Comparison of ENCODE assay signal across 28 cellular contexts in genomic region chr5:169101966-169102365, GRCh38.
"Had no signal": no experiment of that assay in that cellular context is flagged by ENCODE, and none has a peak within 500 bp of the region (broad histone marks: within the 10 kb centered on the region; RNA-seq: fewer than 3 reads in every experiment).

No MANE protein-coding gene starts in this region.

- H3K9me3 ChIP-seq: stomach, testis, thoracic aorta, thyroid gland, tibial artery, tibial nerve, transverse colon, upper lobe of left lung, upper lobe of right lung, uterus, vagina had no signal

- H3K4me1 ChIP-seq: testis, upper lobe of left lung, upper lobe of right lung, uterus had no signal

- H3K27ac ChIP-seq: stomach, testis, thoracic aorta, tibial nerve, transverse colon, upper lobe of left lung, upper lobe of right lung, uterus, vagina had no signal

- ATAC-seq: stimulated activated effector memory CD8-positive, alpha-beta T cell treated with anti-CD3 and anti-CD28 coated beads, Interleukin-12 subunit alpha, Interleukin-12 subunit beta, amount 100 ng/mL, for 72 hours; stimulated activated memory B cell treated with anti-CD40 and anti-IgM and Interleukin-4, amounts not matched to agents 10 μg/mL and 1 μg/mL and 100 μg/mL, for 72 hours; stimulated activated naive B cell treated with anti-CD40 and anti-IgM and Interleukin-4, amounts not matched to agents 10 μg/mL and 1 μg/mL and 100 μg/mL, for 72 hours; stimulated activated naive CD8-positive, alpha-beta T cell treated with anti-CD3 and anti-CD28 coated beads, Interleukin-15, amount 100 ng/mL, for 72 hours; stimulated activated naive CD8-positive, alpha-beta T cell treated with anti-CD3 and anti-CD28 coated beads, Interleukin-15, Interleukin-2, amounts not matched to agents 100 U/mL and 50 U/mL, for 24 hours; upper lobe of right lung had no signal

- H3K9me3 Mint-ChIP-seq: stimulated activated memory B cell treated with anti-CD40 and anti-IgM and Interleukin-4, amounts not matched to agents 10 μg/mL and 1 μg/mL and 100 μg/mL, for 72 hours; stimulated activated naive CD8-positive, alpha-beta T cell treated with anti-CD3 and anti-CD28 coated beads, Interleukin-15, Interleukin-2, amounts not matched to agents 100 ng/mL and 50 ng/mL, for 24 hours; type B pancreatic cell had no signal

- FAIRE-seq: urothelium cell line had no signal

- H3K27ac Mint-ChIP-seq: stimulated activated effector memory CD8-positive, alpha-beta T cell treated with anti-CD3 and anti-CD28 coated beads, Interleukin-12 subunit alpha, Interleukin-12 subunit beta, amount 100 ng/mL, for 72 hours; stimulated activated memory B cell treated with anti-CD40 and anti-IgM and Interleukin-4, amounts not matched to agents 10 μg/mL and 1 μg/mL and 100 μg/mL, for 72 hours; stimulated activated naive B cell treated with anti-CD40 and anti-IgM and Interleukin-4, amounts not matched to agents 10 μg/mL and 1 μg/mL and 100 μg/mL, for 72 hours; stimulated activated naive CD8-positive, alpha-beta T cell treated with anti-CD3 and anti-CD28 coated beads, Interleukin-15, amount 100 ng/mL, for 72 hours; stimulated activated naive CD8-positive, alpha-beta T cell treated with anti-CD3 and anti-CD28 coated beads, Interleukin-15, Interleukin-2, amounts not matched to agents 100 ng/mL and 50 ng/mL, for 24 hours; type B pancreatic cell had no signal

- H3K4me3 ChIP-seq: stomach, testis, thoracic aorta, thyroid gland, tibial artery, tibial nerve, transverse colon, upper lobe of left lung, upper lobe of right lung, uterus, vagina had no signal

- H3K27me3 Mint-ChIP-seq: stimulated activated naive CD8-positive, alpha-beta T cell treated with anti-CD3 and anti-CD28 coated beads, Interleukin-15, Interleukin-2, amounts not matched to agents 100 ng/mL and 50 ng/mL, for 24 hours had no signal

- H3K36me3 ChIP-seq: stomach, thoracic aorta, thyroid gland, tibial artery, tibial nerve, transverse colon, upper lobe of left lung, upper lobe of right lung, uterus, vagina had no signal

- H3K4me1 Mint-ChIP-seq: stimulated activated effector memory CD8-positive, alpha-beta T cell treated with anti-CD3 and anti-CD28 coated beads, Interleukin-12 subunit alpha, Interleukin-12 subunit beta, amount 100 ng/mL, for 72 hours; stimulated activated memory B cell treated with anti-CD40 and anti-IgM and Interleukin-4, amounts not matched to agents 10 μg/mL and 1 μg/mL and 100 μg/mL, for 72 hours; stimulated activated naive B cell treated with anti-CD40 and anti-IgM and Interleukin-4, amounts not matched to agents 10 μg/mL and 1 μg/mL and 100 μg/mL, for 72 hours; stimulated activated naive CD8-positive, alpha-beta T cell treated with anti-CD3 and anti-CD28 coated beads, Interleukin-15, amount 100 ng/mL, for 72 hours had no signal

- H3K27me3 ChIP-seq: stomach, testis, thyroid gland, tibial artery, tibial nerve, transverse colon, upper lobe of left lung, upper lobe of right lung, uterus, vagina had no signal

- DNase-seq: stimulated activated CD4-positive, alpha-beta T cell treated with anti-CD3 and anti-CD28 coated beads, Interleukin-2, amount 100 ng/mL, for 48 hours; stimulated activated CD4-positive, alpha-beta T cell treated with anti-CD3 and anti-CD28 coated beads, Interleukin-4, amount 100 ng/mL, for 1 hour; stimulated activated CD4-positive, alpha-beta T cell treated with anti-CD3 and anti-CD28 coated beads, Interleukin-4, amount 100 ng/mL, for 24 hours; stimulated activated CD4-positive, alpha-beta T cell treated with anti-CD3 and anti-CD28 coated beads, Interleukin-4, amount 100 ng/mL, for 4 hours; stimulated activated CD8-positive, alpha-beta memory T cell treated with anti-CD3 and anti-CD28 coated beads, Interleukin-4, amount 100 ng/mL, for 48 hours; stimulated activated naive B cell treated with anti-CD40 and anti-IgM and Interleukin-4, amounts not matched to agents 10 μg/mL and 1 μg/mL and 100 μg/mL, for 72 hours; stimulated activated naive CD4-positive, alpha-beta T cell; stimulated activated naive CD4-positive, alpha-beta T cell treated with Interleukin-2 at 50 U/mL for 16 hours; stimulated activated naive CD8-positive, alpha-beta T cell treated with anti-CD3 and anti-CD28 coated beads, Interleukin-15, amount 100 ng/mL, for 72 hours; stimulated activated naive CD8-positive, alpha-beta T cell treated with anti-CD3 and anti-CD28 coated beads, Interleukin-15, Interleukin-2, amounts not matched to agents 100 U/mL and 50 U/mL, for 24 hours; stomach; substantia nigra; testis; thyroid gland; tibial artery; transverse colon; trophoblast cell; upper lobe of left lung; upper lobe of right lung; uterus had no signal

- H3K4me3 Mint-ChIP-seq: stimulated activated effector memory CD8-positive, alpha-beta T cell treated with anti-CD3 and anti-CD28 coated beads, Interleukin-12 subunit alpha, Interleukin-12 subunit beta, amount 100 ng/mL, for 72 hours; stimulated activated memory B cell treated with anti-CD40 and anti-IgM and Interleukin-4, amounts not matched to agents 10 μg/mL and 1 μg/mL and 100 μg/mL, for 72 hours; stimulated activated naive B cell treated with anti-CD40 and anti-IgM and Interleukin-4, amounts not matched to agents 10 μg/mL and 1 μg/mL and 100 μg/mL, for 72 hours; stimulated activated naive CD8-positive, alpha-beta T cell treated with anti-CD3 and anti-CD28 coated beads, Interleukin-15, amount 100 ng/mL, for 72 hours; stimulated activated naive CD8-positive, alpha-beta T cell treated with anti-CD3 and anti-CD28 coated beads, Interleukin-15, Interleukin-2, amounts not matched to agents 100 ng/mL and 50 ng/mL, for 24 hours; type B pancreatic cell had no signal

- H3K36me3 Mint-ChIP-seq: stimulated activated effector memory CD8-positive, alpha-beta T cell treated with anti-CD3 and anti-CD28 coated beads, Interleukin-12 subunit alpha, Interleukin-12 subunit beta, amount 100 ng/mL, for 72 hours; stimulated activated memory B cell treated with anti-CD40 and anti-IgM and Interleukin-4, amounts not matched to agents 10 μg/mL and 1 μg/mL and 100 μg/mL, for 72 hours; stimulated activated naive B cell treated with anti-CD40 and anti-IgM and Interleukin-4, amounts not matched to agents 10 μg/mL and 1 μg/mL and 100 μg/mL, for 72 hours had no signal
